Comparison of ENCODE assay signal across 19 cellular contexts in genomic region chr1:183450086-183450485, GRCh38. TPM values are rescaled to one million over a fixed set of nuclear protein-coding genes. Genes with fewer than 3 reads are reported as not detected.
"Had no signal": no experiment of that assay in that cellular context is flagged by ENCODE, and none has a peak within 500 bp of the region (broad histone marks: within the 10 kb centered on the region; RNA-seq: fewer than 3 reads in every experiment).

No MANE protein-coding gene starts in this region.

- H3K4me1 Mint-ChIP-seq: activated naive CD4-positive, alpha-beta T cell treated with anti-CD3 and anti-CD28 coated beads, Interleukin-2, amount 50 U/mL, for 24 hours; nephron progenitor cell; T-helper 17 cell had no signal

- ATAC-seq: esophagus mucosa, left lobe of liver, T-helper 17 cell had no signal

- DNase-seq: activated CD4-positive, alpha-beta T cell treated with anti-CD3 and anti-CD28 coated beads, Interleukin-2, amount 50 U/mL, for 4 hours; activated gamma-delta T cell; adrenal gland; cerebellar nuclear complex; effector CD8-positive, alpha-beta T cell; hypothalamus; mammary epithelial cell; midbrain; nephron progenitor cell; nucleus accumbens; sigmoid colon; stimulated activated CD8-positive, alpha-beta memory T cell treated with anti-CD3 and anti-CD28 coated beads, Interleukin-4, amount 100 ng/mL, for 48 hours; stimulated activated naive CD4-positive, alpha-beta T cell; T-helper 17 cell had no signal

- H3K36me3 Mint-ChIP-seq: activated naive CD4-positive, alpha-beta T cell treated with anti-CD3 and anti-CD28 coated beads, Interleukin-2, amount 50 U/mL, for 24 hours had no signal

- H3K9me3 ChIP-seq: adrenal gland, sigmoid colon had no signal

- H3K9me3 Mint-ChIP-seq: activated naive CD4-positive, alpha-beta T cell treated with anti-CD3 and anti-CD28 coated beads, Interleukin-2, amount 50 U/mL, for 24 hours; dendritic cell treated with granulocyte-macrophage colony-stimulating factor and Interleukin-4, amounts not matched to agents 40 ng/mL and 50 ng/mL, for 4 days; nephron progenitor cell had no signal

- H3K27me3 ChIP-seq: sigmoid colon had no signal

- H3K4me1 ChIP-seq: adrenal gland, sigmoid colon had no signal

- H3K4me3 Mint-ChIP-seq: activated naive CD4-positive, alpha-beta T cell treated with anti-CD3 and anti-CD28 coated beads, Interleukin-2, amount 50 U/mL, for 24 hours; dendritic cell treated with granulocyte-macrophage colony-stimulating factor and Interleukin-4, amounts not matched to agents 40 ng/mL and 50 ng/mL, for 4 days; nephron progenitor cell; T-helper 17 cell had no signal

- H3K27ac ChIP-seq: adrenal gland, sigmoid colon had no signal

- H3K36me3 ChIP-seq: adrenal gland, sigmoid colon had no signal

- H3K4me3 ChIP-seq: adrenal gland, sigmoid colon had no signal

- H3K27ac Mint-ChIP-seq: activated naive CD4-positive, alpha-beta T cell treated with anti-CD3 and anti-CD28 coated beads, Interleukin-2, amount 50 U/mL, for 24 hours; dendritic cell treated with granulocyte-macrophage colony-stimulating factor and Interleukin-4, amounts not matched to agents 40 ng/mL and 50 ng/mL, for 4 days; nephron progenitor cell; T-helper 17 cell had no signal

RNA-seq across cellular contexts. Expression of gene NMNAT2, which starts 31.9 kb away (rescaled TPM):
- total RNA-seq: activated CD8-positive, alpha-beta memory T cell treated with anti-CD3 and anti-CD28 coated beads for 36 hours; T-helper 17 cell had no signal
